In the genomic region with DNA sequence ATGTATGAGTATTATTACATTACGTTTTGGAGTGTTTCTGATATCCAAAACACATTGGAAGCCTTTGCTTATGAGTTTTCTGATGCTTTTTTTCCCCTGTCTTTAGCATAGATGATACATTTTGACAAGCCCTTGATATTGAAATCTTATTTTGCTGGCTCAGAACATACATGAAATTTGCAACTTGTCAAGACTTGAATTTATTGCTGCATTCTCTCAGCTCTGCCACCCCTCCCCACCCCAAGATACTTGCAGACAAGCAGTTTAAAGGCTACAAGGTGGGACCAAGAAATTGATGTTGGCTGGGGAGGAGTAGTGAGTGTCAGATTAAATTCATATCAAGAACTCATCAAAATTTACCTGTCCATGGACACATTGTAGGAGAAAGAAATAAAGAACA, we compare ENCODE assay signal across 28 cellular contexts.
"Had no signal": no experiment of that assay in that cellular context is flagged by ENCODE, and none has a peak within 500 bp of the region (broad histone marks: within the 10 kb centered on the region; RNA-seq: fewer than 3 reads in every experiment).

No MANE protein-coding gene starts in this region.

- H3K36me3 ChIP-seq: stomach, suprapubic skin, thoracic aorta, thyroid gland, tibial artery, tibial nerve, transverse colon, upper lobe of left lung, upper lobe of right lung, uterus, vagina had no signal

- H3K4me3 ChIP-seq: stomach, suprapubic skin, testis, thoracic aorta, thyroid gland, tibial artery, tibial nerve, transverse colon, upper lobe of left lung, upper lobe of right lung, uterus, vagina had no signal

- H3K4me3 Mint-ChIP-seq: stimulated activated effector memory CD8-positive, alpha-beta T cell treated with anti-CD3 and anti-CD28 coated beads, Interleukin-12 subunit alpha, Interleukin-12 subunit beta, amount 100 ng/mL, for 72 hours; stimulated activated memory B cell treated with anti-CD40 and anti-IgM and Interleukin-4, amounts not matched to agents 10 μg/mL and 1 μg/mL and 100 μg/mL, for 72 hours; stimulated activated naive B cell treated with anti-CD40 and anti-IgM and Interleukin-4, amounts not matched to agents 10 μg/mL and 1 μg/mL and 100 μg/mL, for 72 hours; stimulated activated naive CD8-positive, alpha-beta T cell treated with anti-CD3 and anti-CD28 coated beads, Interleukin-15, amount 100 ng/mL, for 72 hours; stimulated activated naive CD8-positive, alpha-beta T cell treated with anti-CD3 and anti-CD28 coated beads, Interleukin-15, Interleukin-2, amounts not matched to agents 100 ng/mL and 50 ng/mL, for 24 hours; type B pancreatic cell had no signal

- H3K27ac Mint-ChIP-seq: stimulated activated effector memory CD8-positive, alpha-beta T cell treated with anti-CD3 and anti-CD28 coated beads, Interleukin-12 subunit alpha, Interleukin-12 subunit beta, amount 100 ng/mL, for 72 hours; stimulated activated memory B cell treated with anti-CD40 and anti-IgM and Interleukin-4, amounts not matched to agents 10 μg/mL and 1 μg/mL and 100 μg/mL, for 72 hours; stimulated activated naive B cell treated with anti-CD40 and anti-IgM and Interleukin-4, amounts not matched to agents 10 μg/mL and 1 μg/mL and 100 μg/mL, for 72 hours; stimulated activated naive CD8-positive, alpha-beta T cell treated with anti-CD3 and anti-CD28 coated beads, Interleukin-15, amount 100 ng/mL, for 72 hours; stimulated activated naive CD8-positive, alpha-beta T cell treated with anti-CD3 and anti-CD28 coated beads, Interleukin-15, Interleukin-2, amounts not matched to agents 100 ng/mL and 50 ng/mL, for 24 hours; type B pancreatic cell had no signal

- H3K4me1 Mint-ChIP-seq: stimulated activated effector memory CD8-positive, alpha-beta T cell treated with anti-CD3 and anti-CD28 coated beads, Interleukin-12 subunit alpha, Interleukin-12 subunit beta, amount 100 ng/mL, for 72 hours; stimulated activated memory B cell treated with anti-CD40 and anti-IgM and Interleukin-4, amounts not matched to agents 10 μg/mL and 1 μg/mL and 100 μg/mL, for 72 hours; stimulated activated naive B cell treated with anti-CD40 and anti-IgM and Interleukin-4, amounts not matched to agents 10 μg/mL and 1 μg/mL and 100 μg/mL, for 72 hours; stimulated activated naive CD8-positive, alpha-beta T cell treated with anti-CD3 and anti-CD28 coated beads, Interleukin-15, amount 100 ng/mL, for 72 hours had no signal

- ATAC-seq: stimulated activated effector memory CD8-positive, alpha-beta T cell treated with anti-CD3 and anti-CD28 coated beads, Interleukin-12 subunit alpha, Interleukin-12 subunit beta, amount 100 ng/mL, for 72 hours; stimulated activated memory B cell treated with anti-CD40 and anti-IgM and Interleukin-4, amounts not matched to agents 10 μg/mL and 1 μg/mL and 100 μg/mL, for 72 hours; stimulated activated naive B cell treated with anti-CD40 and anti-IgM and Interleukin-4, amounts not matched to agents 10 μg/mL and 1 μg/mL and 100 μg/mL, for 72 hours; stimulated activated naive CD8-positive, alpha-beta T cell treated with anti-CD3 and anti-CD28 coated beads, Interleukin-15, amount 100 ng/mL, for 72 hours; stimulated activated naive CD8-positive, alpha-beta T cell treated with anti-CD3 and anti-CD28 coated beads, Interleukin-15, Interleukin-2, amounts not matched to agents 100 U/mL and 50 U/mL, for 24 hours; upper lobe of right lung had no signal

- H3K27ac ChIP-seq: stomach, suprapubic skin, testis, thoracic aorta, thyroid gland, tibial artery, tibial nerve, transverse colon, upper lobe of left lung, upper lobe of right lung, uterus, vagina had no signal

- H3K27me3 Mint-ChIP-seq: stimulated activated memory B cell treated with anti-CD40 and anti-IgM and Interleukin-4, amounts not matched to agents 10 μg/mL and 1 μg/mL and 100 μg/mL, for 72 hours; stimulated activated naive B cell treated with anti-CD40 and anti-IgM and Interleukin-4, amounts not matched to agents 10 μg/mL and 1 μg/mL and 100 μg/mL, for 72 hours; stimulated activated naive CD8-positive, alpha-beta T cell treated with anti-CD3 and anti-CD28 coated beads, Interleukin-15, amount 100 ng/mL, for 72 hours; stimulated activated naive CD8-positive, alpha-beta T cell treated with anti-CD3 and anti-CD28 coated beads, Interleukin-15, Interleukin-2, amounts not matched to agents 100 ng/mL and 50 ng/mL, for 24 hours; type B pancreatic cell had no signal

- H3K4me1 ChIP-seq: stomach, testis, tibial nerve, upper lobe of left lung, upper lobe of right lung, uterus had no signal

- H3K27me3 ChIP-seq: stomach, suprapubic skin, testis, thyroid gland, tibial artery, tibial nerve, transverse colon, upper lobe of left lung, upper lobe of right lung, uterus, vagina had no signal

- H3K9me3 ChIP-seq: stomach, suprapubic skin, testis, thoracic aorta, thyroid gland, tibial artery, tibial nerve, transverse colon, upper lobe of left lung, upper lobe of right lung, uterus, vagina had no signal

- FAIRE-seq: urothelium cell line had no signal

- H3K36me3 Mint-ChIP-seq: stimulated activated effector memory CD8-positive, alpha-beta T cell treated with anti-CD3 and anti-CD28 coated beads, Interleukin-12 subunit alpha, Interleukin-12 subunit beta, amount 100 ng/mL, for 72 hours; stimulated activated memory B cell treated with anti-CD40 and anti-IgM and Interleukin-4, amounts not matched to agents 10 μg/mL and 1 μg/mL and 100 μg/mL, for 72 hours; stimulated activated naive B cell treated with anti-CD40 and anti-IgM and Interleukin-4, amounts not matched to agents 10 μg/mL and 1 μg/mL and 100 μg/mL, for 72 hours; type B pancreatic cell had no signal

- H3K9me3 Mint-ChIP-seq: stimulated activated naive CD8-positive, alpha-beta T cell treated with anti-CD3 and anti-CD28 coated beads, Interleukin-15, Interleukin-2, amounts not matched to agents 100 ng/mL and 50 ng/mL, for 24 hours; type B pancreatic cell had no signal

- DNase-seq: stimulated activated CD4-positive, alpha-beta T cell treated with anti-CD3 and anti-CD28 coated beads, Interleukin-2, amount 100 ng/mL, for 48 hours; stimulated activated CD4-positive, alpha-beta T cell treated with anti-CD3 and anti-CD28 coated beads, Interleukin-4, amount 100 ng/mL, for 1 hour; stimulated activated CD4-positive, alpha-beta T cell treated with anti-CD3 and anti-CD28 coated beads, Interleukin-4, amount 100 ng/mL, for 24 hours; stimulated activated CD4-positive, alpha-beta T cell treated with anti-CD3 and anti-CD28 coated beads, Interleukin-4, amount 100 ng/mL, for 4 hours; stimulated activated CD8-positive, alpha-beta memory T cell treated with anti-CD3 and anti-CD28 coated beads, Interleukin-4, amount 100 ng/mL, for 48 hours; stimulated activated naive B cell treated with anti-CD40 and anti-IgM and Interleukin-4, amounts not matched to agents 10 μg/mL and 1 μg/mL and 100 μg/mL, for 72 hours; stimulated activated naive CD4-positive, alpha-beta T cell; stimulated activated naive CD4-positive, alpha-beta T cell treated with Interleukin-2 at 50 U/mL for 16 hours; stimulated activated naive CD8-positive, alpha-beta T cell treated with anti-CD3 and anti-CD28 coated beads, Interleukin-15, amount 100 ng/mL, for 72 hours; stimulated activated naive CD8-positive, alpha-beta T cell treated with anti-CD3 and anti-CD28 coated beads, Interleukin-15, Interleukin-2, amounts not matched to agents 100 U/mL and 50 U/mL, for 24 hours; stomach; substantia nigra; thyroid gland; tibial artery; transverse colon; upper lobe of left lung; upper lobe of right lung; uterus had no signal
